In genomic region chr20:43191946-43192847, GRCh38 we compare ENCODE assay signal across 8 cellular contexts. TPM values are rescaled to one million over a fixed set of nuclear protein-coding genes. Genes with fewer than 3 reads are reported as not detected.
DNase-seq lines count a peak whose midpoint lies in the region; ATAC-seq, FAIRE-seq and TF ChIP-seq lines count a peak whose summit lies in the region.

No MANE protein-coding gene starts in this region.

- ATAC-seq in upper lobe of left lung (ENCODE audit: low FRiP score in 2 of 2), result peak in 1 of 2 donors; percentile 30
- ATAC-seq in GM18505 (IDR thresholded peaks at IDR 0.05; ENCODE audit: unreplicated experiment), result no peak

- peak; percentile 30 for DNase-seq in AG08395 (ENCODE audit: low spot score)
- DNase-seq in GM23248, result peak; percentile 35
- DNase-seq in RPMI8226, result peak; percentile 45
- DNase-seq in left ventricle myocardium inferior, result no peak
- peak in 1 of 2 donors; percentile 78 for DNase-seq in upper lobe of left lung
- no peak for DNase-seq in activated CD4-positive, CD25-positive, alpha-beta regulatory T cell (lab: John Stamatoyannopoulos, UW)
- DNase-seq in RCC 7860 (ENCODE audit: low spot score), result no peak

- no peak overlapping the region for H3K27ac ChIP-seq in GM23248
- H3K27ac ChIP-seq in left ventricle myocardium inferior (replicated peaks), result no peak overlapping the region
- no peak overlapping the region for H3K27ac ChIP-seq in upper lobe of left lung

- H3K9ac ChIP-seq in GM23248, result no peak overlapping the region

- H3K4me3 ChIP-seq in GM23248 (no peak overlapping the region), left ventricle myocardium inferior (no peak overlapping the region), upper lobe of left lung (no peak overlapping the region)

- TF ChIP-seq CTCF in left ventricle myocardium inferior (IDR thresholded peaks at IDR 0.05; ENCODE audit: borderline replicate concordance) (peak; percentile 41), upper lobe of left lung (IDR thresholded peaks at IDR 0.05) (peak in 4 of 6 experiments; percentile 25 to 35 (median 28))

- H3K36me3 ChIP-seq in GM23248 (ENCODE audit: low read depth) (no peaks in the 10 kb centered on the region), left ventricle myocardium inferior (no peaks in the 10 kb centered on the region), upper lobe of left lung (no peaks in the 10 kb centered on the region)

- H3F3A ChIP-seq in GM23248 (ENCODE audit: insufficient read depth), result no peaks in the 10 kb centered on the region

- no peak overlapping the region for H3K4me2 ChIP-seq in GM23248 (ENCODE audit: unreplicated experiment)

- H3K9me3 ChIP-seq in GM23248 (ENCODE audit: low read depth), result no peaks in the 10 kb centered on the region
- H3K9me3 ChIP-seq in left ventricle myocardium inferior (replicated peaks), result no peaks in the 10 kb centered on the region
- no peaks in the 10 kb centered on the region for H3K9me3 ChIP-seq in upper lobe of left lung

- H3K4me1 ChIP-seq in GM23248 (ENCODE audit: insufficient read depth), result no peaks in the 10 kb centered on the region
- peaks cover 17% of the 10 kb centered on the region for H3K4me1 ChIP-seq in left ventricle myocardium inferior
- H3K4me1 ChIP-seq in upper lobe of left lung, result peaks cover 0 to 28% (median 15%) of the 10 kb centered on the region in 4 donors

- no peak overlapping the region for H2AFZ ChIP-seq in GM23248

- H3K79me2 ChIP-seq in GM23248 (ENCODE audit: insufficient read depth), result no peaks in the 10 kb centered on the region

- WGBS in GM23248 (ENCODE audit: low coverage in 1 of 2, low lambda C conversion rate in 2 of 2, missing lambda C conversion rate in 2 of 2), 2 experiments, result 31 to 33% methylated on average over 12 of the region's 12 CpGs
- WGBS in upper lobe of left lung, 2 donors, result 33 to 93% methylated on average over 2 to 12 of the region's 12 CpGs

- TF ChIP-seq EP300 in upper lobe of left lung (IDR thresholded peaks at IDR 0.05), result no peak

- intact Hi-C loops in left ventricle myocardium inferior (cut with micrococcal nuclease), result no loop called here

- FAIRE-seq in RCC 7860 (lab: Jason Lieb, UNC), result no peak

- H3K9me2 ChIP-seq in GM23248 (ENCODE audit: insufficient read depth), result no peaks in the 10 kb centered on the region

- TF ChIP-seq POLR2A in upper lobe of left lung (IDR thresholded peaks at IDR 0.05), result no peak
- TF ChIP-seq POLR2A in GM18505 (IDR thresholded peaks at IDR 0.05; ENCODE audit: borderline replicate concordance, extremely low read depth, insufficient read depth, insufficient read length), result no peak

- no peaks in the 10 kb centered on the region for H4K20me1 ChIP-seq in GM23248 (ENCODE audit: insufficient read depth)

- H3K27me3 ChIP-seq in GM23248 (replicated peaks; ENCODE audit: insufficient read depth) (peaks cover 38% of the 10 kb centered on the region), left ventricle myocardium inferior (ENCODE audit: low read depth) (peaks cover 87% of the 10 kb centered on the region), upper lobe of left lung (peaks cover 0 to 25% (median 11%) of the 10 kb centered on the region in 4 donors)

- in situ Hi-C loops in GM23248 (cut with MboI), result no loop called here

RNA-seq across cellular contexts. Expression of gene PTPRT, which starts 2.5 kb away (rescaled TPM):
- not detected in 2 replicates for total RNA-seq in GM23248 (2014; rRNA removed; shearing (Covaris generic))
- polyA plus RNA-seq in GM23248 (2016; fragmentation: Nextera tagmentation; extraction: Ambion mirVana), result not detected in 2 replicates
- total RNA-seq in left ventricle myocardium inferior, result 0.08 TPM
- 1 to 10 TPM in 5 of 6 donors, under 1 TPM in 1; 0.20 to 7.1 (median 3.8) TPM for total RNA-seq in upper lobe of left lung

Comparison
In these comparisons a context has a peak if more than half of its experiments do, and no peak if none do; other contexts are left out.
1. DNase-seq: peak in AG08395 (single experiment), GM23248 (single experiment) and RPMI8226 (single experiment); none in left ventricle myocardium inferior (single experiment), activated CD4-positive, CD25-positive, alpha-beta regulatory T cell (0 of 4) and RCC 7860 (single experiment).